In the genomic region with DNA sequence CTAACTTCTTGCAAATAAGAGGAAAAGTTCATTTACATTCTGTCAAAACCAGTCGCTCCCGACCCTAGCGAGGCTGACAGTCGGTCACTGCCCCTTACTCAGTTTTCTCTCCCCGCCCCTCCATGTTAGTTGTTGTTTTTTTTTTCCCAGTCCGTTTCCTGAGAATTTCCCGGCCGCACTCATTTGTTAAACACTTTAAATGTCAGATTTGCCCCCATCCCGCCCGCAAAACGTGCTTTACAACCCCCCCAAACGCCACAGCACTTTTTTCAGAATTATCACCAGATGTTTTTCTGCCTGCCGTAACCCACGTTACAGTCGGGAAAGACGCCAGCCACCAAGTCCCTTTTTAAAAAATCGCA, we compare ENCODE assay signal across 7 cellular contexts.
DNase-seq lines count a peak whose midpoint lies in the region; ATAC-seq and TF ChIP-seq lines count a peak whose summit lies in the region.

No MANE protein-coding gene starts in this region.

- H3K4me3 Mint-ChIP-seq in GM23338, result peak overlapping the region; percentile 84

- no peak for TF ChIP-seq CTCF in GM23338 (conservative IDR thresholded peaks at IDR 0.05; ENCODE audit: low read depth in 2 of 2)
- no peak for TF ChIP-seq CTCF in SU-DHL-6 (IDR thresholded peaks at IDR 0.05; ENCODE audit: insufficient read depth, low read length, poor library complexity, severe bottlenecking)
- no peak for TF ChIP-seq CTCF in fibroblast of villous mesenchyme (IDR thresholded peaks at IDR 0.05; ENCODE audit: insufficient read depth, low read depth, low read length)

- peak overlapping the region; percentile 95 for H3K27ac Mint-ChIP-seq in GM23338

- H4K20me1 ChIP-seq in GM23338 (replicated peaks; ENCODE audit: insufficient read depth) (no peaks in the 10 kb centered on the region), SU-DHL-6 (ENCODE audit: low read depth, low read length) (no peaks in the 10 kb centered on the region)

- H3K36me3 Mint-ChIP-seq in GM23338 (ENCODE audit: low read depth), result no peaks in the 10 kb centered on the region

- H3K9me2 ChIP-seq in GM23338 (ENCODE audit: insufficient read depth) (no peaks in the 10 kb centered on the region), SU-DHL-6 (replicated peaks; ENCODE audit: insufficient read depth, low read length) (no peaks in the 10 kb centered on the region)

- H3K4me3 ChIP-seq in GM23338 (peak overlapping the region; percentile 59), SU-DHL-6 (ENCODE audit: insufficient read depth, low read length, poor library complexity, severe bottlenecking) (peak overlapping the region; percentile 61), fibroblast of villous mesenchyme (ENCODE audit: low read depth, low read length) (peak overlapping the region; percentile 81), skin epidermis (peak overlapping the region; percentile 33 to 52 (median 42))

- peaks cover 46% of the 10 kb centered on the region for H3K4me1 ChIP-seq in GM23338 (ENCODE audit: insufficient read depth)

- peak overlapping the region; percentile 78 for H3K4me2 ChIP-seq in GM23338
- peak overlapping the region; percentile 94 for H3K4me2 ChIP-seq in SU-DHL-6 (ENCODE audit: low read depth, low read length, poor library complexity, severe bottlenecking)

- DNase-seq in GM23338 (ENCODE audit: low spot score) (peak; percentile 30), fibroblast of villous mesenchyme (ENCODE audit: low read depth) (no peak), amygdala (lab: John Stamatoyannopoulos, UW) (no peak), NCI-H2171 treated with DMSO at 0.1 percent for 48 hours (lab: John Stamatoyannopoulos, UW) (no peak), glomerular visceral epithelial cell (ENCODE audit: extremely low spot score) (no peak)

- peaks cover 78% of the 10 kb centered on the region for H3K27me3 ChIP-seq in GM23338 (ENCODE audit: insufficient read depth)
- no peaks in the 10 kb centered on the region for H3K27me3 ChIP-seq in SU-DHL-6 (ENCODE audit: low read length)

- no peaks in the 10 kb centered on the region for H3K9me3 Mint-ChIP-seq in GM23338

- peak overlapping the region; percentile 57; the same call in 1 of the 2 replicates for H3K27ac ChIP-seq in GM23338 (ENCODE audit: low read depth)
- H3K27ac ChIP-seq in SU-DHL-6 (ENCODE audit: low read depth, low read length), result no peak overlapping the region
- peak overlapping the region in 9 of 21 experiments; percentile 13 to 86 (median 75) for H3K27ac ChIP-seq in skin epidermis

- peak overlapping the region; percentile 54 for H3K9ac ChIP-seq in SU-DHL-6 (ENCODE audit: low read length)

- no peaks in the 10 kb centered on the region for H3K9me3 ChIP-seq in SU-DHL-6 (ENCODE audit: insufficient read depth, low read length)

- peaks cover 36% of the 10 kb centered on the region; the same call in 2 of the 3 replicates for H3K4me1 Mint-ChIP-seq in GM23338

- ATAC-seq in GM23338, result no peak

- H3K36me3 ChIP-seq in GM23338 (ENCODE audit: insufficient read depth) (no peaks in the 10 kb centered on the region), SU-DHL-6 (ENCODE audit: low read length) (no peaks in the 10 kb centered on the region)

- H3K79me2 ChIP-seq in GM23338 (replicated peaks; ENCODE audit: insufficient read depth) (no peaks in the 10 kb centered on the region), SU-DHL-6 (ENCODE audit: insufficient read depth, low read length) (no peaks in the 10 kb centered on the region)

- H2AFZ ChIP-seq in GM23338 (peak overlapping the region; percentile 38; the same call in 1 of the 2 replicates), SU-DHL-6 (ENCODE audit: low read depth, low read length, severe bottlenecking) (peak overlapping the region; percentile 77)

- H3K27me3 Mint-ChIP-seq in GM23338 (ENCODE audit: insufficient read depth, low read depth, poor library complexity), result peaks cover 78% of the 10 kb centered on the region

- 0 out of 2 replicates have a peak, but pooled peaks cover 5% of the 10 kb centered on the region for H3F3A ChIP-seq in GM23338 (replicated peaks; ENCODE audit: low read depth)
- H3F3A ChIP-seq in SU-DHL-6 (ENCODE audit: insufficient read depth), result no peaks in the 10 kb centered on the region

TF ChIP-seq in GM23338, 12 proteins besides CTCF, POLR2A, EP300 and RAD21:
- TF ChIP-seq, protein P1, sequence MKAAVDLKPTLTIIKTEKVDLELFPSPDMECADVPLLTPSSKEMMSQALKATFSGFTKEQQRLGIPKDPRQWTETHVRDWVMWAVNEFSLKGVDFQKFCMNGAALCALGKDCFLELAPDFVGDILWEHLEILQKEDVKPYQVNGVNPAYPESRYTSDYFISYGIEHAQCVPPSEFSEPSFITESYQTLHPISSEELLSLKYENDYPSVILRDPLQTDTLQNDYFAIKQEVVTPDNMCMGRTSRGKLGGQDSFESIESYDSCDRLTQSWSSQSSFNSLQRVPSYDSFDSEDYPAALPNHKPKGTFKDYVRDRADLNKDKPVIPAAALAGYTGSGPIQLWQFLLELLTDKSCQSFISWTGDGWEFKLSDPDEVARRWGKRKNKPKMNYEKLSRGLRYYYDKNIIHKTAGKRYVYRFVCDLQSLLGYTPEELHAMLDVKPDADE (IDR thresholded peaks at IDR 0.05), result no peak
- no peak for TF ChIP-seq EZH2 (IDR thresholded peaks at IDR 0.05; ENCODE audit: low read depth, unreplicated experiment)
- no peak for TF ChIP-seq STAT1 (IDR thresholded peaks at IDR 0.05; ENCODE audit: unreplicated experiment)
- TF ChIP-seq, protein P2, sequence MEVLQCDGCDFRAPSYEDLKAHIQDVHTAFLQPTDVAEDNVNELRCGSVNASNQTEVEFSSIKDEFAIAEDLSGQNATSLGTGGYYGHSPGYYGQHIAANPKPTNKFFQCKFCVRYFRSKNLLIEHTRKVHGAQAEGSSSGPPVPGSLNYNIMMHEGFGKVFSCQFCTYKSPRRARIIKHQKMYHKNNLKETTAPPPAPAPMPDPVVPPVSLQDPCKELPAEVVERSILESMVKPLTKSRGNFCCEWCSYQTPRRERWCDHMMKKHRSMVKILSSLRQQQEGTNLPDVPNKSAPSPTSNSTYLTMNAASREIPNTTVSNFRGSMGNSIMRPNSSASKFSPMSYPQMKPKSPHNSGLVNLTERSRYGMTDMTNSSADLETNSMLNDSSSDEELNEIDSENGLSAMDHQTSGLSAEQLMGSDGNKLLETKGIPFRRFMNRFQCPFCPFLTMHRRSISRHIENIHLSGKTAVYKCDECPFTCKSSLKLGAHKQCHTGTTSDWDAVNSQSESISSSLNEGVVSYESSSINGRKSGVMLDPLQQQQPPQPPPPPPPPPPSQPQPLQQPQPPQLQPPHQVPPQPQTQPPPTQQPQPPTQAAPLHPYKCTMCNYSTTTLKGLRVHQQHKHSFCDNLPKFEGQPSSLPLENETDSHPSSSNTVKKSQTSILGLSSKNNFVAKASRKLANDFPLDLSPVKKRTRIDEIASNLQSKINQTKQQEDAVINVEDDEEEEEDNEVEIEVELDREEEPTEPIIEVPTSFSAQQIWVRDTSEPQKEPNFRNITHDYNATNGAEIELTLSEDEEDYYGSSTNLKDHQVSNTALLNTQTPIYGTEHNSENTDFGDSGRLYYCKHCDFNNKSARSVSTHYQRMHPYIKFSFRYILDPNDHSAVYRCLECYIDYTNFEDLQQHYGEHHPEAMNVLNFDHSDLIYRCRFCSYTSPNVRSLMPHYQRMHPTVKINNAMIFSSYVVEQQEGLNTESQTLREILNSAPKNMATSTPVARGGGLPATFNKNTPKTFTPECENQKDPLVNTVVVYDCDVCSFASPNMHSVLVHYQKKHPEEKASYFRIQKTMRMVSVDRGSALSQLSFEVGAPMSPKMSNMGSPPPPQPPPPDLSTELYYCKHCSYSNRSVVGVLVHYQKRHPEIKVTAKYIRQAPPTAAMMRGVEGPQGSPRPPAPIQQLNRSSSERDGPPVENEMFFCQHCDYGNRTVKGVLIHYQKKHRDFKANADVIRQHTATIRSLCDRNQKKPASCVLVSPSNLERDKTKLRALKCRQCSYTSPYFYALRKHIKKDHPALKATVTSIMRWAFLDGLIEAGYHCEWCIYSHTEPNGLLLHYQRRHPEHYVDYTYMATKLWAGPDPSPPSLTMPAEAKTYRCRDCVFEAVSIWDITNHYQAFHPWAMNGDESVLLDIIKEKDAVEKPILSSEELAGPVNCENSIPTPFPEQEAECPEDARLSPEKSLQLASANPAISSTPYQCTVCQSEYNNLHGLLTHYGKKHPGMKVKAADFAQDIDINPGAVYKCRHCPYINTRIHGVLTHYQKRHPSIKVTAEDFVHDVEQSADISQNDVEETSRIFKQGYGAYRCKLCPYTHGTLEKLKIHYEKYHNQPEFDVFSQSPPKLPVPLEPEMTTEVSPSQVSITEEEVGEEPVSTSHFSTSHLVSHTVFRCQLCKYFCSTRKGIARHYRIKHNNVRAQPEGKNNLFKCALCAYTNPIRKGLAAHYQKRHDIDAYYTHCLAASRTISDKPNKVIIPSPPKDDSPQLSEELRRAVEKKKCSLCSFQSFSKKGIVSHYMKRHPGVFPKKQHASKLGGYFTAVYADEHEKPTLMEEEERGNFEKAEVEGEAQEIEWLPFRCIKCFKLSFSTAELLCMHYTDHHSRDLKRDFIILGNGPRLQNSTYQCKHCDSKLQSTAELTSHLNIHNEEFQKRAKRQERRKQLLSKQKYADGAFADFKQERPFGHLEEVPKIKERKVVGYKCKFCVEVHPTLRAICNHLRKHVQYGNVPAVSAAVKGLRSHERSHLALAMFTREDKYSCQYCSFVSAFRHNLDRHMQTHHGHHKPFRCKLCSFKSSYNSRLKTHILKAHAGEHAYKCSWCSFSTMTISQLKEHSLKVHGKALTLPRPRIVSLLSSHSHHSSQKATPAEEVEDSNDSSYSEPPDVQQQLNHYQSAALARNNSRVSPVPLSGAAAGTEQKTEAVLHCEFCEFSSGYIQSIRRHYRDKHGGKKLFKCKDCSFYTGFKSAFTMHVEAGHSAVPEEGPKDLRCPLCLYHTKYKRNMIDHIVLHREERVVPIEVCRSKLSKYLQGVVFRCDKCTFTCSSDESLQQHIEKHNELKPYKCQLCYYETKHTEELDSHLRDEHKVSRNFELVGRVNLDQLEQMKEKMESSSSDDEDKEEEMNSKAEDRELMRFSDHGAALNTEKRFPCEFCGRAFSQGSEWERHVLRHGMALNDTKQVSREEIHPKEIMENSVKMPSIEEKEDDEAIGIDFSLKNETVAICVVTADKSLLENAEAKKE (CRISPR knock-in tag; IDR thresholded peaks at IDR 0.05), result no peak
- no peak for TF ChIP-seq CREB1 (CRISPR knock-in tag; IDR thresholded peaks at IDR 0.05; ENCODE audit: low read depth)
- TF ChIP-seq ZNF114 (CRISPR knock-in tag; IDR thresholded peaks at IDR 0.05), result no peak
